ENCODE assay signal across 16 cellular contexts in genomic region chr11:76609736-76610370, GRCh38.
DNase-seq lines count a peak whose midpoint lies in the region; ATAC-seq and TF ChIP-seq lines count a peak whose summit lies in the region.
"Had no signal": no experiment of that assay in that cellular context is flagged by ENCODE, and none has a peak within 500 bp of the region (broad histone marks: within the 10 kb centered on the region; RNA-seq: fewer than 3 reads in every experiment).

No MANE protein-coding gene starts in this region.

- DNase-seq in Right ventricle myocardium inferior (ENCODE audit: missing footprints), result peak; percentile 43
- DNase-seq in left ventricle myocardium superior, result no peak
- peak; percentile 32 for DNase-seq in activated CD8-positive, alpha-beta memory T cell treated with anti-CD3 and anti-CD28 coated beads, Interleukin-2, amount 50 U/mL, for 48 hours
- no peak for DNase-seq in left ventricle myocardium inferior
- peak; percentile 12 for DNase-seq in ureter (ENCODE audit: low spot score)
- no peak for DNase-seq in kidney tubule cell (ENCODE audit: low spot score)
- DNase-seq in OCI-M1 (lab: John Stamatoyannopoulos, UW), result no peak
- DNase-seq: activated CD4-positive, alpha-beta T cell treated with anti-CD3 and anti-CD28 coated beads, Interleukin-2, amount 50 U/mL, for 48 hours; central memory CD4-positive, alpha-beta T cell; DMS53; erythroblast; NCI-H524 treated with DMSO at 0.1 percent for 48 hours; RPMI8226; thyroid gland had no signal

- H3K4me1 ChIP-seq in left ventricle myocardium inferior, result peaks cover 60% of the 10 kb centered on the region

- H3K9me3 ChIP-seq in left ventricle myocardium inferior (replicated peaks), result no peaks in the 10 kb centered on the region
- H3K9me3 ChIP-seq: thyroid gland had no signal

- peak overlapping the region; percentile 64 for H3K27ac ChIP-seq in left ventricle myocardium inferior (replicated peaks)

- no peak for ATAC-seq in Right ventricle myocardium inferior
- ATAC-seq in left ventricle myocardium superior, result no peak
- no peak for ATAC-seq in GM18909 (IDR thresholded peaks at IDR 0.05; ENCODE audit: poor library complexity, unreplicated experiment)
- ATAC-seq: GM12878 had no signal

- intact Hi-C loops in Right ventricle myocardium inferior (cut with DNase I) (no loop called here), left ventricle myocardium superior (cut with micrococcal nuclease) (loop anchor here (10.0 kb wide), 1 partner anchor 55 kb away; no protein-coding TSS in a partner anchor), left ventricle myocardium inferior (cut with micrococcal nuclease) (no loop called here)

- no peak overlapping the region for H3K4me3 ChIP-seq in left ventricle myocardium inferior
- H3K4me3 ChIP-seq: GM12878, thyroid gland had no signal

- H3K36me3 ChIP-seq in left ventricle myocardium inferior, result no peaks in the 10 kb centered on the region
- H3K36me3 ChIP-seq: thyroid gland had no signal

- no peak for TF ChIP-seq CTCF in left ventricle myocardium inferior (IDR thresholded peaks at IDR 0.05; ENCODE audit: borderline replicate concordance)

- H3K27me3 ChIP-seq in left ventricle myocardium inferior (ENCODE audit: low read depth), result no peaks in the 10 kb centered on the region
- H3K27me3 ChIP-seq: thyroid gland had no signal

Comparison
In these comparisons a context has a peak if more than half of its experiments do, and no peak if none do; other contexts are left out.
1. DNase-seq: peak in Right ventricle myocardium inferior (single experiment), activated CD8-positive, alpha-beta memory T cell treated with anti-CD3 and anti-CD28 coated beads, Interleukin-2, amount 50 U/mL, for 48 hours (single experiment) and ureter (single experiment); none in left ventricle myocardium superior (single experiment), left ventricle myocardium inferior (single experiment), kidney tubule cell (single experiment) and OCI-M1 (single experiment).